Comparison of ENCODE assay signal across 8 cellular contexts in the genomic region with DNA sequence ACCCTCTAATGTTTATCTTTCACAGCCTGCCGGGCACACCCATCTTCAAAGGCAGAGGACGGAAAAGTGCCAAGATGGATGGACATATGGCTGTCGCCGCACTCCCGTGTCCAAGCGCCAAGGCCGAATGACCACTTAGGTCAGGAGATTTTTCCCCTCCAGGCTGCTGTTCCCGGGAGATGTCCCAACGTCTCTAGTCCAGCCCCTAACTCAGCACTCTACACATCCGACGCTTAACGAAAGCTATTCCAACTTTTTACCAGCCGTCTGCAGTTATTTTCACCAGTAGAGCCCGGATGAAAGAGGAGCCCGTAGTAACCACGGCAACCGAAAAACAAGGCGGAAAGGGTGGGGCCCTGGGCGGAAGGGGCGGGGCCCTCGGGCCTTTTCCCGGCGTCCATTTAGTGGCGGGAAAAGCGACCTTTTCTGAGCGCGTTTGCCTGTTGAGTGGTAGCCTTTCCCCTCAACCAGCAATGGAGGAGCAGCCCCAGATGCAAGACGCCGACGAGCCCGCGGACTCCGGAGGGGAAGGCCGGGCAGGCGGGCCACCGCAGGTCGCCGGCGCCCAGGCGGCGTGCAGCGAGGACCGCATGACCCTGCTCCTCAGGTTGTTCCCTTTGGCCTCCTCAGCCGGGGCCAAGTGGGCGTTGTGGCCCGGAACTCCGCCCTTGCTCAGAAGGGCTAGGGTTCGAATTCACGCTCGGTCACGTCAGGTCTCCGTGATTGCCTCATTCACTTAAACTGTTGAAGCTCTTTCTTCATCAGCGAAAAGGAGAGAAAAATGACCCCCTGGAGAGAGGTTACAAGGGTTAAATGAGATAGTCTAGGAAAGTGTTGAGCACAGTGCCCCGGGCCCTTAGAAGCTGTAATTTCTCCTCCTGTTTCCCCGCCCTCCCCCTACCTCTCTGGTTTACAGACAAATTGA. TPM values are rescaled to one million over a fixed set of nuclear protein-coding genes. Genes with fewer than 3 reads are reported as not detected.
DNase-seq lines count a peak whose midpoint lies in the region; ATAC-seq and TF ChIP-seq lines count a peak whose summit lies in the region.

Gene CENPH, plus strand, starts transcription at position 422 of the 925 bp plus-strand sequence. Its CDS starts 52 bp downstream, at position 474.

- H3K27ac ChIP-seq in adrenal gland (peak within 1 kb of the TSS in 3 of 5 donors; percentile 44 to 83 (median 80)), heart right ventricle (peak within 1 kb of the TSS in 9 of 10 donors; percentile 35 to 82 (median 76)), upper lobe of right lung (peak within 1 kb of the TSS; percentile 95)

- H3K4me1 ChIP-seq in adrenal gland (replicated peaks in 1 of 2) (peaks cover 6 to 13% of the 10 kb centered on the region in 2 donors), heart right ventricle (peaks cover 3 to 18% (median 17%) of the 10 kb centered on the region in 9 donors), upper lobe of right lung (peaks cover 9% of the 10 kb centered on the region)

- ATAC-seq in GM18498 (IDR thresholded peaks at IDR 0.05; ENCODE audit: unreplicated experiment): peak; percentile 96
- peak; percentile 93 for ATAC-seq in HG02885 (IDR thresholded peaks at IDR 0.05; ENCODE audit: poor library complexity, unreplicated experiment)
- peak; percentile 97 to 100 (median 98) for ATAC-seq in heart right ventricle
- peak; percentile 99 for ATAC-seq in upper lobe of right lung

- intact Hi-C loops in T-helper 1 cell treated with Interleukin-12 subunit alpha and Interleukin-12 subunit beta and Interleukin-4 antibody, amounts not matched to agents 30 ng/mL and 1 ng/mL, for 36 hours (cut with micrococcal nuclease): loop anchor here (1.0 kb wide), 8 partner anchors 22 to 755 kb away; partner anchors contain the start of genes AK6, CCNB1, CDK7 and RAD17
- intact Hi-C loops in adrenal gland (cut with DNase I) (loop anchor here in 1 of 2 donors (2.0 kb wide), 1 partner anchor 27 kb away; a partner anchor contains a TSS), heart right ventricle (cut with DNase I) (loop anchor here in 2 of 10 donors (2.0 to 10.0 kb wide), 3 partner anchors 23 to 145 kb away; partner anchors contain the start of genes CCNB1 (in 1 of the 2) and CDK7 (in 1 of the 2)), posterior vena cava (cut with DNase I) (no loop called here), upper lobe of right lung (cut with DNase I) (no loop called here)

- H3K4me3 ChIP-seq in adrenal gland (peak within 1 kb of the TSS; percentile 4 to 72 (median 53)), heart right ventricle (peak within 1 kb of the TSS; percentile 49 to 93 (median 78)), upper lobe of right lung (peak within 1 kb of the TSS; percentile 75)

- WGBS in adrenal gland, 4 donors: 0 to 1% (median 0%) methylated on average over 41 to 55 of the region's 55 CpGs
- WGBS in heart right ventricle, 2 donors: 0 to 1% methylated on average over 55 of the region's 55 CpGs

- H3K36me3 ChIP-seq in adrenal gland (replicated peaks in 1 of 2) (no peaks in the 10 kb centered on the region), heart right ventricle (peaks cover 0 to 7% (median 0%) of the 10 kb centered on the region in 9 donors), upper lobe of right lung (no peaks in the 10 kb centered on the region)

- TF ChIP-seq CTCF in adrenal gland (IDR thresholded peaks at IDR 0.05) (no peak), heart right ventricle (IDR thresholded peaks at IDR 0.05) (no peak), upper lobe of right lung (IDR thresholded peaks at IDR 0.05) (no peak)

- no peaks in the 10 kb centered on the region for H3K27me3 ChIP-seq in adrenal gland
- H3K27me3 ChIP-seq in heart right ventricle: no peaks in the 10 kb centered on the region
- H3K27me3 ChIP-seq in upper lobe of right lung: no peaks in the 10 kb centered on the region

- peak in 1 of 2 donors; percentile 30 for TF ChIP-seq POLR2A in adrenal gland (IDR thresholded peaks at IDR 0.05)

- peak; percentile 81 for DNase-seq in NCI-H1694 (lab: John Stamatoyannopoulos, UW)
- peak; percentile 88 to 97 (median 92) for DNase-seq in adrenal gland
- peak; percentile 87 to 91 for DNase-seq in heart right ventricle
- DNase-seq in posterior vena cava (ENCODE audit: low spot score): peak; percentile 97
- DNase-seq in upper lobe of right lung: peak; percentile 94

- no peaks in the 10 kb centered on the region for H3K9me3 ChIP-seq in adrenal gland (replicated peaks in 1 of 3)
- H3K9me3 ChIP-seq in heart right ventricle: no peaks in the 10 kb centered on the region
- no peaks in the 10 kb centered on the region for H3K9me3 ChIP-seq in upper lobe of right lung

RNA-seq across cellular contexts. Expression of gene CENPH, which starts in this region (rescaled TPM):
- 18.5 and 19.6 TPM in 2 replicates for total RNA-seq in T-helper 1 cell treated with Interleukin-12 subunit alpha and Interleukin-12 subunit beta and Interleukin-4 antibody, amounts not matched to agents 30 ng/mL and 1 ng/mL, for 36 hours
- 1 to 10 TPM in 6 of 8 donors, under 1 TPM in 1, not detected in 1; 0.69 to 4.5 (median 1.8) TPM for total RNA-seq in adrenal gland
- polyA plus RNA-seq in adrenal gland: 1 to 10 TPM; 2.1 to 3.0 (median 2.6) TPM
- total RNA-seq in heart right ventricle: 1 to 10 TPM; 2.4 to 5.1 (median 3.4) TPM
- polyA plus RNA-seq in heart right ventricle: 1 to 10 TPM; 1.9 to 2.7 TPM
- total RNA-seq in posterior vena cava: 1 to 10 TPM; 1.9 to 3.0 TPM
- total RNA-seq in upper lobe of right lung: 1.6 TPM

Comparison
In these comparisons a context has a peak if more than half of its experiments do, and no peak if none do; other contexts are left out.
1. Peak in every context shown above with its lines: DNase-seq, ATAC-seq, H3K4me3 ChIP-seq and H3K27ac ChIP-seq.